8 cellular contexts compared by ENCODE assay signal in genomic region chr4:184648220-184649025, GRCh38. TPM values are rescaled to one million over a fixed set of nuclear protein-coding genes. Genes with fewer than 3 reads are reported as not detected.
DNase-seq lines count a peak whose midpoint lies in the region; ATAC-seq, FAIRE-seq and TF ChIP-seq lines count a peak whose summit lies in the region.

No MANE protein-coding gene starts in this region.

- POLR2A ChIA-PET in HepG2 (lab: Yijun Ruan, JAX), result interaction anchor here (0.7 to 4.3 kb wide), 13 partner anchors 9 to 249 kb away, joined by 3 to 48 read pairs (median 5); partner anchors contain the start of genes CENPU and IRF2

- peak overlapping the region; percentile 90 for H3K27ac Mint-ChIP-seq in activated CD4-positive, alpha-beta T cell treated with anti-CD3 and anti-CD28 coated beads, Interleukin-2, amount 10 ng/mL, durations not matched to agents 24 days and 14 days
- peak overlapping the region; percentile 90 for H3K27ac Mint-ChIP-seq in dendritic cell treated with granulocyte-macrophage colony-stimulating factor and Interleukin-4, amounts not matched to agents 40 ng/mL and 50 ng/mL, for 4 days

- no peaks in the 10 kb centered on the region for H4K20me1 ChIP-seq in Karpas-422 (ENCODE audit: insufficient read depth, low read depth, low read length)
- peaks cover 10% of the 10 kb centered on the region; the same call in 1 of the 2 replicates for H4K20me1 ChIP-seq in HepG2 (ENCODE audit: insufficient read depth, low read length)

- ATAC-seq in GM21576 (IDR thresholded peaks at IDR 0.05; ENCODE audit: unreplicated experiment) (peak; percentile 29), HepG2 (peak; percentile 58)

- H3K4me3 ChIP-seq in Karpas-422 (ENCODE audit: low read length) (peak overlapping the region; percentile 86), HepG2 (replicated peaks in 1 of 3; ENCODE audit: insufficient read depth in 1 of 3, low read depth in 2 of 3, low read length in 3 of 3) (peak overlapping the region; percentile 84 to 92 (median 86))

- no peaks in the 10 kb centered on the region for H3K9me2 ChIP-seq in Karpas-422 (replicated peaks; ENCODE audit: insufficient read depth, low read length)

- H3K9ac ChIP-seq in Karpas-422 (ENCODE audit: low read length) (peak overlapping the region; percentile 82), HepG2 (ENCODE audit: insufficient read depth, low read depth, low read length) (peak overlapping the region; percentile 89)

- no peaks in the 10 kb centered on the region for H3K9me3 Mint-ChIP-seq in activated CD4-positive, alpha-beta T cell treated with anti-CD3 and anti-CD28 coated beads, Interleukin-2, amount 10 ng/mL, durations not matched to agents 24 days and 14 days
- H3K9me3 Mint-ChIP-seq in dendritic cell treated with granulocyte-macrophage colony-stimulating factor and Interleukin-4, amounts not matched to agents 40 ng/mL and 50 ng/mL, for 4 days, result no peaks in the 10 kb centered on the region

- in situ Hi-C loops in HepG2 (cut with HindIII; ENCODE audit: extremely low pct_ligation_motif_present, low pct_unique_long_range_greater_than_20kb), result no loop called here

- peaks cover 39% of the 10 kb centered on the region for H3K4me1 ChIP-seq in Karpas-422 (ENCODE audit: low read length)
- peaks cover 56% of the 10 kb centered on the region for H3K4me1 ChIP-seq in HepG2 (ENCODE audit: insufficient read depth, low read length)

- H2AFZ ChIP-seq in Karpas-422 (ENCODE audit: low read length) (no peak overlapping the region), HepG2 (ENCODE audit: low read length) (no peak overlapping the region)

- H3K27me3 ChIP-seq in Karpas-422 (ENCODE audit: low read length), result no peaks in the 10 kb centered on the region
- no peaks in the 10 kb centered on the region; a peak in 1 of 5 replicates for H3K27me3 ChIP-seq in HepG2 (ENCODE audit: control insufficient read depth in 1 of 2, insufficient read depth in 2 of 2, low read length in 2 of 2)

- peak; percentile 20; the same call in 1 of the 2 replicates for TF ChIP-seq CTCF in HepG2 (CRISPR knock-in tag; IDR thresholded peaks at IDR 0.05)

- peak overlapping the region; percentile 99 for H3K4me3 Mint-ChIP-seq in activated CD4-positive, alpha-beta T cell treated with anti-CD3 and anti-CD28 coated beads, Interleukin-2, amount 10 ng/mL, durations not matched to agents 24 days and 14 days
- peak overlapping the region; percentile 80 for H3K4me3 Mint-ChIP-seq in dendritic cell treated with granulocyte-macrophage colony-stimulating factor and Interleukin-4, amounts not matched to agents 40 ng/mL and 50 ng/mL, for 4 days

- intact Hi-C loops in activated CD4-positive, alpha-beta T cell treated with anti-CD3 and anti-CD28 coated beads, Interleukin-2, amount 10 ng/mL, durations not matched to agents 24 days and 14 days (cut with micrococcal nuclease), result loop anchor here (1.0 to 5.0 kb wide), 12 partner anchors 66 to 1206 kb away; partner anchors contain the start of genes ACSL1, CCDC110, CDKN2AIP and CENPU
- intact Hi-C loops in dendritic cell treated with granulocyte-macrophage colony-stimulating factor and Interleukin-4, amounts not matched to agents 40 ng/mL and 50 ng/mL, for 4 days (cut with micrococcal nuclease), result loop anchor here (1.0 to 5.0 kb wide), 4 partner anchors 34 to 381 kb away; partner anchors contain the start of genes CENPU and IRF2
- intact Hi-C loops in HepG2 (cut with micrococcal nuclease; ENCODE audit: unreplicated experiment), result loop anchor here (2.0 to 10.0 kb wide), 4 partner anchors 22 to 384 kb away; partner anchors contain the start of gene IRF2

- no peaks in the 10 kb centered on the region for H3K27me3 Mint-ChIP-seq in activated CD4-positive, alpha-beta T cell treated with anti-CD3 and anti-CD28 coated beads, Interleukin-2, amount 10 ng/mL, durations not matched to agents 24 days and 14 days
- no peaks in the 10 kb centered on the region for H3K27me3 Mint-ChIP-seq in dendritic cell treated with granulocyte-macrophage colony-stimulating factor and Interleukin-4, amounts not matched to agents 40 ng/mL and 50 ng/mL, for 4 days

- TF ChIP-seq EP300 in HepG2 (IDR thresholded peaks at IDR 0.05; ENCODE audit: low read depth in 2 of 2, low read length in 2 of 2) (no peak), HepG2 (CRISPR knock-in tag; IDR thresholded peaks at IDR 0.05; ENCODE audit: borderline replicate concordance) (no peak)

- H3K9me3 ChIP-seq in Karpas-422 (ENCODE audit: low read length) (no peaks in the 10 kb centered on the region), HepG2 (ENCODE audit: low read length) (no peaks in the 10 kb centered on the region)

- H3K79me2 ChIP-seq in Karpas-422 (ENCODE audit: low read length), result peaks cover 69% of the 10 kb centered on the region
- peaks cover 60% of the 10 kb centered on the region for H3K79me2 ChIP-seq in HepG2 (ENCODE audit: insufficient read depth, low read length)

- TF ChIP-seq POLR2A in HepG2 (IDR thresholded peaks at IDR 0.05; ENCODE audit: insufficient read depth in 1 of 2, low read depth in 2 of 2, low read length in 2 of 2), result peak in 1 of 2 experiments; percentile 47; a peak in 1 of 4 replicates

- no peak for TF ChIP-seq RAD21 in HepG2 (CRISPR knock-in tag; IDR thresholded peaks at IDR 0.05)

- H3K4me1 Mint-ChIP-seq in activated CD4-positive, alpha-beta T cell treated with anti-CD3 and anti-CD28 coated beads, Interleukin-2, amount 10 ng/mL, durations not matched to agents 24 days and 14 days, result peaks cover 56% of the 10 kb centered on the region
- H3K4me1 Mint-ChIP-seq in dendritic cell treated with granulocyte-macrophage colony-stimulating factor and Interleukin-4, amounts not matched to agents 40 ng/mL and 50 ng/mL, for 4 days (ENCODE audit: low read depth), result peaks cover 40% of the 10 kb centered on the region

- no peak for FAIRE-seq in HepG2 (lab: Jason Lieb, UNC)

- no TSS peak for BruUV-seq in HepG2 (replicated peaks; lab: Mats Ljungman, UMichigan)

- WGBS in HepG2 (ENCODE audit: low lambda C conversion rate), result under 1% methylated on average over 23 of the region's 53 CpGs

- H3K4me2 ChIP-seq in Karpas-422 (ENCODE audit: low read depth, low read length, poor library complexity, severe bottlenecking) (peak overlapping the region; percentile 88), HepG2 (ENCODE audit: low read depth, low read length) (peak overlapping the region; percentile 94)

- peaks cover 38% of the 10 kb centered on the region for H3K36me3 Mint-ChIP-seq in activated CD4-positive, alpha-beta T cell treated with anti-CD3 and anti-CD28 coated beads, Interleukin-2, amount 10 ng/mL, durations not matched to agents 24 days and 14 days (ENCODE audit: low read depth)
- peaks cover 47% of the 10 kb centered on the region for H3K36me3 Mint-ChIP-seq in dendritic cell treated with granulocyte-macrophage colony-stimulating factor and Interleukin-4, amounts not matched to agents 40 ng/mL and 50 ng/mL, for 4 days (ENCODE audit: low read depth)

- CTCF ChIA-PET in HepG2 (lab: Yijun Ruan, JAX; ENCODE audit: low intra/inter-chr PET ratio, low total read pairs), result no interaction called here

- H3K27ac ChIP-seq in Karpas-422 (ENCODE audit: low read length) (peak overlapping the region; percentile 61), HepG2 (ENCODE audit: extremely low read length, insufficient read depth, low read length) (peak overlapping the region; percentile 88)

- 0 out of 2 replicates have a peak, but pooled peaks cover 2% of the 10 kb centered on the region for H3K36me3 ChIP-seq in Karpas-422 (ENCODE audit: insufficient read depth, low read length)
- no peaks in the 10 kb centered on the region for H3K36me3 ChIP-seq in HepG2 (replicated peaks in 1 of 2; ENCODE audit: control insufficient read depth in 1 of 2, insufficient read depth in 2 of 2, low read length in 2 of 2)

- DNase-seq in ELF-1 (ENCODE audit: low read depth, low spot score) (peak; percentile 81), Karpas-422 (peak; percentile 64), HepG2 (ENCODE audit: low spot score) (peak; percentile 34), HuH-7.5 (ENCODE audit: low spot score) (no peak)
- peak; percentile 86 for DNase-seq in activated CD4-positive, alpha-beta T cell treated with anti-CD3 and anti-CD28 coated beads, Interleukin-2, amount 10 ng/mL, durations not matched to agents 24 days and 14 days
- peak; percentile 33 for DNase-seq in stimulated activated CD4-positive, alpha-beta T cell treated with anti-CD3 and anti-CD28 coated beads, Interleukin-2, amount 100 ng/mL, for 4 hours (ENCODE audit: low read depth)

RNA-seq across cellular contexts. Expression of gene CASP3, which starts 0.8 kb away (rescaled TPM):
- total RNA-seq in Karpas-422 (2014; rRNA removed; shearing (Covaris generic); ENCODE audit: low replicate concordance), result 12.2 and 22.5 TPM in 2 replicates
- total RNA-seq in activated CD4-positive, alpha-beta T cell treated with anti-CD3 and anti-CD28 coated beads, Interleukin-2, amount 10 ng/mL, durations not matched to agents 24 days and 14 days, result 84.8 and 89.8 TPM in 2 replicates
- 77.8 and 139 TPM in 2 replicates for total RNA-seq in HepG2 (2016; rRNA removed; fragmentation: Illumina TruSeq; extraction: Trizol)
- 6.9 and 8.3 TPM in 2 replicates for total RNA-seq in HepG2 (2016; cell fraction: cytosol; rRNA removed; fragmentation: Illumina TruSeq; extraction: Trizol; ENCODE audit: low read depth)
- 76.3 and 140 TPM in 2 replicates for total RNA-seq in HepG2 (2016; cell fraction: insoluble cytoplasmic fraction; rRNA removed; fragmentation: Illumina TruSeq; extraction: Trizol)
- total RNA-seq in HepG2 (2016; cell fraction: membrane; rRNA removed; fragmentation: Illumina TruSeq; extraction: Trizol), result 25.2 and 26.5 TPM in 2 replicates
- total RNA-seq in HepG2 (2016; cell fraction: nucleus; rRNA removed; fragmentation: Illumina TruSeq; extraction: Trizol), result 38.4 and 42.0 TPM in 2 replicates
- polyA plus RNA-seq in HepG2 (2011; rRNA removed), result 19.9 and 26.0 TPM in 2 replicates
- 9.9 and 15.6 TPM in 2 replicates for polyA plus RNA-seq in HepG2 (2011; cell fraction: cytosol; rRNA removed)
- 4.4 and 6.4 TPM in 2 replicates for polyA plus RNA-seq in HepG2 (2011; cell fraction: nucleus; rRNA removed)
- 22.6 and 26.2 TPM in 2 replicates for polyA plus RNA-seq in HepG2 (2012)
- polyA plus RNA-seq in HepG2 (2016; cell fraction: cytosol; fragmentation: Illumina TruSeq; extraction: Trizol; ENCODE audit: low read depth), result 4.5 and 4.9 TPM in 2 replicates
- polyA plus RNA-seq in HepG2 (2016; cell fraction: insoluble cytoplasmic fraction; fragmentation: Illumina TruSeq; extraction: Trizol; ENCODE audit: low read depth), result 116 and 129 TPM in 2 replicates
- 13.7 and 15.0 TPM in 2 replicates for polyA plus RNA-seq in HepG2 (2016; cell fraction: membrane; fragmentation: Illumina TruSeq; extraction: Trizol; ENCODE audit: low read depth)
- 50.9 and 57.0 TPM in 2 replicates for polyA plus RNA-seq in HepG2 (2016; cell fraction: nucleus; fragmentation: Illumina TruSeq; extraction: Trizol; ENCODE audit: insufficient read depth, low read depth)
- polyA minus RNA-seq in HepG2 (2011; rRNA and poly(A)+ RNA removed; ENCODE audit: low replicate concordance), result 5.3 and 7.6 TPM in 2 replicates
- polyA minus RNA-seq in HepG2 (2011; cell fraction: cytosol; rRNA and poly(A)+ RNA removed), result 9.8 and 11.5 TPM in 2 replicates
- polyA minus RNA-seq in HepG2 (2011; cell fraction: nucleus; rRNA and poly(A)+ RNA removed), result 13.1 and 13.6 TPM in 2 replicates

RNA-seq across cellular contexts. Expression of gene PRIMPOL, which starts 1.1 kb away (rescaled TPM):
- total RNA-seq in Karpas-422 (2014; rRNA removed; shearing (Covaris generic); ENCODE audit: low replicate concordance), result 10.4 and 35.2 TPM in 2 replicates
- total RNA-seq in activated CD4-positive, alpha-beta T cell treated with anti-CD3 and anti-CD28 coated beads, Interleukin-2, amount 10 ng/mL, durations not matched to agents 24 days and 14 days, result 14.7 and 17.6 TPM in 2 replicates
- 11.0 and 17.3 TPM in 2 replicates for total RNA-seq in HepG2 (2016; rRNA removed; fragmentation: Illumina TruSeq; extraction: Trizol)
- 9.6 and 10.1 TPM in 2 replicates for total RNA-seq in HepG2 (2016; cell fraction: cytosol; rRNA removed; fragmentation: Illumina TruSeq; extraction: Trizol; ENCODE audit: low read depth)
- 10.8 and 14.2 TPM in 2 replicates for total RNA-seq in HepG2 (2016; cell fraction: insoluble cytoplasmic fraction; rRNA removed; fragmentation: Illumina TruSeq; extraction: Trizol)
- 6.1 and 6.6 TPM in 2 replicates for total RNA-seq in HepG2 (2016; cell fraction: membrane; rRNA removed; fragmentation: Illumina TruSeq; extraction: Trizol)
- 7.1 and 11.9 TPM in 2 replicates for total RNA-seq in HepG2 (2016; cell fraction: nucleus; rRNA removed; fragmentation: Illumina TruSeq; extraction: Trizol)
- polyA plus RNA-seq in HepG2 (2011; rRNA removed), result 4.4 and 7.3 TPM in 2 replicates
- 1.4 and 2.2 TPM in 2 replicates for polyA plus RNA-seq in HepG2 (2011; cell fraction: cytosol; rRNA removed)
- polyA plus RNA-seq in HepG2 (2011; cell fraction: nucleus; rRNA removed), result 3.0 and 4.4 TPM in 2 replicates
- polyA plus RNA-seq in HepG2 (2012), result 5.3 and 5.4 TPM in 2 replicates
- polyA plus RNA-seq in HepG2 (2016; cell fraction: cytosol; fragmentation: Illumina TruSeq; extraction: Trizol; ENCODE audit: low read depth), result 0.87 and 1.7 TPM in 2 replicates
- polyA plus RNA-seq in HepG2 (2016; cell fraction: insoluble cytoplasmic fraction; fragmentation: Illumina TruSeq; extraction: Trizol; ENCODE audit: low read depth), result 9.6 and 12.3 TPM in 2 replicates
- 2.6 and 3.3 TPM in 2 replicates for polyA plus RNA-seq in HepG2 (2016; cell fraction: membrane; fragmentation: Illumina TruSeq; extraction: Trizol; ENCODE audit: low read depth)
- polyA plus RNA-seq in HepG2 (2016; cell fraction: nucleus; fragmentation: Illumina TruSeq; extraction: Trizol; ENCODE audit: insufficient read depth, low read depth), result 20.4 and 22.6 TPM in 2 replicates
- polyA minus RNA-seq in HepG2 (2011; rRNA and poly(A)+ RNA removed; ENCODE audit: low replicate concordance), result 1.2 and 2.0 TPM in 2 replicates
- polyA minus RNA-seq in HepG2 (2011; cell fraction: cytosol; rRNA and poly(A)+ RNA removed), result 1.1 and 2.1 TPM in 2 replicates
- 4.6 and 6.2 TPM in 2 replicates for polyA minus RNA-seq in HepG2 (2011; cell fraction: nucleus; rRNA and poly(A)+ RNA removed)
